In genomic region chr20:31923388-31924271, GRCh38 we compare ENCODE assay signal across 14 cellular contexts. TPM values are rescaled to one million over a fixed set of nuclear protein-coding genes. Genes with fewer than 3 reads are reported as not detected.
DNase-seq lines count a peak whose midpoint lies in the region; ATAC-seq, FAIRE-seq and TF ChIP-seq lines count a peak whose summit lies in the region.
"Had no signal": no experiment of that assay in that cellular context is flagged by ENCODE, and none has a peak within 500 bp of the region (broad histone marks: within the 10 kb centered on the region; RNA-seq: fewer than 3 reads in every experiment).

No MANE protein-coding gene starts in this region.

- no peaks in the 10 kb centered on the region for H3K36me3 ChIP-seq in astrocyte (ENCODE audit: insufficient read depth, low read length)
- H3K36me3 ChIP-seq: transverse colon had no signal

- TF ChIP-seq CTCF in astrocyte (IDR thresholded peaks at IDR 0.05; ENCODE audit: insufficient read depth, low read depth, low read length), result no peak

- no peak for FAIRE-seq in GM19239 (lab: Jason Lieb, UNC)
- FAIRE-seq in astrocyte (lab: Jason Lieb, UNC), result no peak

- peak overlapping the region; percentile 48 for H3K27ac Mint-ChIP-seq in astrocyte (ENCODE audit: unreplicated experiment)
- H3K27ac Mint-ChIP-seq: T-helper 17 cell had no signal

- peaks cover 22% of the 10 kb centered on the region for H3K27me3 Mint-ChIP-seq in astrocyte (ENCODE audit: low read depth, unreplicated experiment)

- no peak overlapping the region for H3K27ac ChIP-seq in astrocyte (ENCODE audit: low read depth, low read length)
- H3K27ac ChIP-seq: transverse colon had no signal

- no peak overlapping the region for H3K9ac ChIP-seq in astrocyte (ENCODE audit: low read length)

- H2AFZ ChIP-seq in astrocyte (ENCODE audit: low read depth, low read length), result no peak overlapping the region

- peaks cover 6% of the 10 kb centered on the region for H3K27me3 ChIP-seq in astrocyte (ENCODE audit: insufficient read depth, low read length)

- no peaks in the 10 kb centered on the region for H3K79me2 ChIP-seq in astrocyte (ENCODE audit: insufficient read depth, low read length)

- no peaks in the 10 kb centered on the region for H3K36me3 Mint-ChIP-seq in astrocyte (ENCODE audit: low read depth, unreplicated experiment)

- no peak overlapping the region for H3K4me3 ChIP-seq in astrocyte (ENCODE audit: insufficient read depth, low read depth, low read length)
- H3K4me3 ChIP-seq: transverse colon had no signal

- DNase-seq in CD1c-positive myeloid dendritic cell (ENCODE audit: extremely low spot score) (peak; percentile 6), GM19239 (ENCODE audit: insufficient read length, low spot score) (peak; percentile 17), astrocyte (ENCODE audit: low read depth) (no peak), NCI-H2227 (lab: John Stamatoyannopoulos, UW; ENCODE audit: unreplicated experiment) (no peak), dermis blood vessel endothelial cell (no peak), MV-4-11 (lab: John Stamatoyannopoulos, UW) (no peak)
- DNase-seq in stimulated activated CD4-positive, alpha-beta T cell treated with anti-CD3 and anti-CD28 coated beads, Interleukin-12 subunit alpha, Interleukin-12 subunit beta, amount 100 ng/mL, for 4 hours, result no peak
- DNase-seq: activated gamma-delta T cell treated with Interleukin-2 at 50 U/mL for 16 hours; hippocampal formation; NCI-H345; stimulated activated CD4-positive, alpha-beta T cell treated with anti-CD3 and anti-CD28 coated beads, Interleukin-2, amount 100 ng/mL, for 24 hours; T-helper 17 cell; transverse colon had no signal

- no peaks in the 10 kb centered on the region for H4K20me1 ChIP-seq in astrocyte (ENCODE audit: insufficient read depth, low read length)

- peaks cover 3% of the 10 kb centered on the region for H3K9me3 Mint-ChIP-seq in astrocyte (ENCODE audit: unreplicated experiment)

- H3K4me2 ChIP-seq in astrocyte (ENCODE audit: low read length), result no peak overlapping the region

- H3K4me1 Mint-ChIP-seq in astrocyte (ENCODE audit: low read depth, unreplicated experiment), result no peaks in the 10 kb centered on the region

- ATAC-seq in HG03039 (IDR thresholded peaks at IDR 0.05; ENCODE audit: unreplicated experiment), result peak; percentile 75
- ATAC-seq: T-helper 17 cell had no signal

- H3K4me3 Mint-ChIP-seq in astrocyte (ENCODE audit: unreplicated experiment), result peak overlapping the region; percentile 55
- H3K4me3 Mint-ChIP-seq: T-helper 17 cell had no signal

- no peaks in the 10 kb centered on the region for H3K9me3 ChIP-seq in astrocyte (ENCODE audit: insufficient read depth, low read depth, low read length)
- H3K9me3 ChIP-seq: transverse colon had no signal

- H3K4me1 ChIP-seq in astrocyte (ENCODE audit: insufficient read depth, low read length), result no peaks in the 10 kb centered on the region
- H3K4me1 ChIP-seq: transverse colon had no signal

RNA-seq across cellular contexts. Expression of gene PDRG1, which starts 28.2 kb away (rescaled TPM):
- total RNA-seq in astrocyte (16.2 and 20.6 TPM in 2 replicates), dermis blood vessel endothelial cell (4.4 and 5.2 TPM in 2 replicates)

RNA-seq across cellular contexts. Expression of gene XKR7, which starts 44.3 kb away (rescaled TPM):
- 0.36 and 0.48 TPM in 2 replicates for total RNA-seq in astrocyte
- under 0.01 TPM in 1 of 2 replicates, not detected in the other for total RNA-seq in dermis blood vessel endothelial cell
- total RNA-seq: T-helper 17 cell had no signal

RNA-seq across cellular contexts. Expression of gene TTLL9, which starts 53.2 kb away (rescaled TPM):
- total RNA-seq in astrocyte (0.34 and 0.41 TPM in 2 replicates), dermis blood vessel endothelial cell (0.14 TPM in 1 of 2 replicates, not detected in the other)
- total RNA-seq: T-helper 17 cell, transverse colon had no signal

RNA-seq across cellular contexts. Expression of gene DUSP15, which starts 53.3 kb away (rescaled TPM):
- total RNA-seq in astrocyte (1.2 and 3.1 TPM in 2 replicates), dermis blood vessel endothelial cell (0.14 and 0.34 TPM in 2 replicates)
- total RNA-seq: T-helper 17 cell had no signal

Comparison
In these comparisons a context has a peak if more than half of its experiments do, and no peak if none do; other contexts are left out.
1. DNase-seq: peak in CD1c-positive myeloid dendritic cell (single experiment) and GM19239 (single experiment); none in astrocyte (single experiment), stimulated activated CD4-positive, alpha-beta T cell treated with anti-CD3 and anti-CD28 coated beads, Interleukin-12 subunit alpha, Interleukin-12 subunit beta, amount 100 ng/mL, for 4 hours (single experiment), NCI-H2227 (single experiment), dermis blood vessel endothelial cell (single experiment) and MV-4-11 (single experiment).